Comparison of ENCODE assay signal across 8 cellular contexts in genomic region chr19:1470864-1471513, GRCh38. TPM values are rescaled to one million over a fixed set of nuclear protein-coding genes. Genes with fewer than 3 reads are reported as not detected.
DNase-seq lines count a peak whose midpoint lies in the region; ATAC-seq and TF ChIP-seq lines count a peak whose summit lies in the region.

No MANE protein-coding gene starts in this region.

- H3K27ac ChIP-seq in heart left ventricle (no peak overlapping the region), spleen (peak overlapping the region in 1 of 8 donors; percentile 3)

- H3K27me3 ChIP-seq in heart left ventricle = peaks cover 31 to 75% (median 56%) of the 10 kb centered on the region in 9 donors
- peaks cover 21 to 82% (median 70%) of the 10 kb centered on the region in 7 donors for H3K27me3 ChIP-seq in spleen (replicated peaks in 1 of 7)

- H3K9me3 ChIP-seq in T-helper 17 cell (ENCODE audit: control insufficient read depth, low read length, poor library complexity, severe bottlenecking) (no peaks in the 10 kb centered on the region), heart left ventricle (no peaks in the 10 kb centered on the region), spleen (no peaks in the 10 kb centered on the region)

- no peaks in the 10 kb centered on the region for H3K36me3 Mint-ChIP-seq in T-helper 2 cell treated with Interferon-gamma antibody and Interleukin-4, amounts not matched to agents 5 μg/mL and 100 μg/mL, for 36 hours (ENCODE audit: low read depth)
- no peaks in the 10 kb centered on the region for H3K36me3 Mint-ChIP-seq in T-helper 17 cell (ENCODE audit: low read depth)

- peaks cover 0 to 16% (median 0%) of the 10 kb centered on the region in 9 donors for H3K36me3 ChIP-seq in heart left ventricle
- peaks cover 0 to 36% (median 16%) of the 10 kb centered on the region in 6 donors for H3K36me3 ChIP-seq in spleen

- 3 to 23% (median 5%) methylated on average over 12 to 40 of the region's 40 CpGs for WGBS in heart left ventricle, 4 donors
- WGBS in spleen, 5 donors = 4 to 8% (median 6%) methylated on average over 35 to 40 of the region's 40 CpGs

- H3K4me1 Mint-ChIP-seq in T-helper 2 cell treated with Interferon-gamma antibody and Interleukin-4, amounts not matched to agents 5 μg/mL and 100 μg/mL, for 36 hours (ENCODE audit: low read depth) = no peaks in the 10 kb centered on the region
- peaks cover 7% of the 10 kb centered on the region for H3K4me1 Mint-ChIP-seq in T-helper 17 cell

- H3K9me3 Mint-ChIP-seq in T-helper 2 cell treated with Interferon-gamma antibody and Interleukin-4, amounts not matched to agents 5 μg/mL and 100 μg/mL, for 36 hours = no peaks in the 10 kb centered on the region

- no peak for DNase-seq in T-helper 2 cell treated with Interferon-gamma antibody and Interleukin-4, amounts not matched to agents 5 μg/mL and 100 μg/mL, for 36 hours (ENCODE audit: low spot score)
- no peak for DNase-seq in T-helper 2 cell
- no peak for DNase-seq in T-helper 17 cell
- DNase-seq in heart left ventricle = peak in 1 of 5 donors; percentile 19
- no peak for DNase-seq in spleen
- DNase-seq in COLO829 (ENCODE audit: low spot score) = no peak
- no peak for DNase-seq in NCI-H2029 (lab: John Stamatoyannopoulos, UW)

- ATAC-seq in T-helper 17 cell = peak; percentile 40
- peak in 1 of 4 donors; percentile 3 for ATAC-seq in heart left ventricle
- ATAC-seq in HG03097 (IDR thresholded peaks at IDR 0.05; ENCODE audit: low FRiP score, unreplicated experiment) = no peak

- H3K4me3 ChIP-seq in heart left ventricle (peak overlapping the region; percentile 27 to 66 (median 56)), spleen (peak overlapping the region; percentile 33 to 72 (median 46))

- intact Hi-C loops in heart left ventricle (cut with DNase I) = no loop called here
- intact Hi-C loops in spleen (cut with DNase I; ENCODE audit: low total_unique reads) = no loop called here

- H3K27me3 Mint-ChIP-seq in T-helper 2 cell treated with Interferon-gamma antibody and Interleukin-4, amounts not matched to agents 5 μg/mL and 100 μg/mL, for 36 hours (ENCODE audit: low read depth) = peaks cover 15% of the 10 kb centered on the region
- H3K27me3 Mint-ChIP-seq in T-helper 17 cell = no peaks in the 10 kb centered on the region

- TF ChIP-seq CTCF in heart left ventricle (IDR thresholded peaks at IDR 0.05) = no peak
- no peak for TF ChIP-seq CTCF in spleen (IDR thresholded peaks at IDR 0.05 in 8 of 11, conservative IDR thresholded peaks at IDR 0.05 in 3 of 11)

- peak overlapping the region; percentile 40 for H3K4me3 Mint-ChIP-seq in T-helper 2 cell treated with Interferon-gamma antibody and Interleukin-4, amounts not matched to agents 5 μg/mL and 100 μg/mL, for 36 hours
- peak overlapping the region; percentile 90 for H3K4me3 Mint-ChIP-seq in T-helper 17 cell

- no peak for TF ChIP-seq POLR2A in heart left ventricle (IDR thresholded peaks at IDR 0.05)
- no peak for TF ChIP-seq POLR2A in spleen (IDR thresholded peaks at IDR 0.05)

- H3K4me1 ChIP-seq in heart left ventricle (peaks cover 20 to 83% (median 54%) of the 10 kb centered on the region in 12 donors), spleen (peaks cover 48 to 97% (median 67%) of the 10 kb centered on the region in 6 donors)

- H3K27ac Mint-ChIP-seq in T-helper 2 cell treated with Interferon-gamma antibody and Interleukin-4, amounts not matched to agents 5 μg/mL and 100 μg/mL, for 36 hours = no peak overlapping the region
- H3K27ac Mint-ChIP-seq in T-helper 17 cell = no peak overlapping the region

RNA-seq across cellular contexts. Expression of gene C19orf25, which starts 8.0 kb away (rescaled TPM):
- total RNA-seq in T-helper 17 cell (10 to 100 TPM; 24.3 to 29.0 TPM), heart left ventricle (10 to 100 TPM in 8 of 9 donors, 1 to 10 TPM in 1; 9.4 to 29.2 (median 15.7) TPM), spleen (10 to 100 TPM; 31.3 to 52.8 (median 40.3) TPM)
- polyA plus RNA-seq in heart left ventricle (10 to 100 TPM; 27.6 to 27.8 TPM), spleen (10 to 100 TPM; 24.7 to 56.6 (median 38.8) TPM)

RNA-seq across cellular contexts. Expression of gene PCSK4, which starts 19.2 kb away (rescaled TPM):
- total RNA-seq in T-helper 17 cell = 1 to 10 TPM; 3.3 to 4.5 TPM
- total RNA-seq in heart left ventricle = 1 to 10 TPM in 6 of 9 donors, under 1 TPM in 3; 0.31 to 1.9 (median 1.7) TPM
- polyA plus RNA-seq in heart left ventricle = under 1 TPM; 0.83 to 0.91 TPM
- total RNA-seq in spleen = 1 to 10 TPM; 1.1 to 4.2 (median 1.8) TPM
- 1 to 10 TPM; 1.9 to 2.4 (median 2.0) TPM for polyA plus RNA-seq in spleen

RNA-seq across cellular contexts. Expression of gene REEP6, which starts 20.0 kb away (rescaled TPM):
- total RNA-seq in T-helper 17 cell (1 to 10 TPM; 1.8 to 2.3 TPM), heart left ventricle (1 to 10 TPM; 1.9 to 6.0 (median 3.5) TPM), spleen (1 to 10 TPM in 5 of 7 donors, under 1 TPM in 1, not detected in 1; 0.65 to 2.6 (median 1.6) TPM)
- polyA plus RNA-seq in heart left ventricle (1 to 10 TPM; 3.6 to 4.1 TPM), spleen (1 to 10 TPM; 1.2 to 1.6 (median 1.5) TPM)

RNA-seq across cellular contexts. Expression of gene APC2, which starts 21.1 kb away (rescaled TPM):
- under 1 TPM; 0.07 to 0.44 TPM for total RNA-seq in T-helper 17 cell
- total RNA-seq in heart left ventricle = under 1 TPM in 8 of 9 donors, not detected in 1; 0.04 to 0.72 (median 0.14) TPM
- under 1 TPM; 0.07 to 0.08 TPM for polyA plus RNA-seq in heart left ventricle
- under 1 TPM; 0.07 to 0.56 (median 0.20) TPM for total RNA-seq in spleen
- under 1 TPM; 0.02 to 0.29 (median 0.02) TPM for polyA plus RNA-seq in spleen

RNA-seq across cellular contexts. Expression of gene RPS15, which starts 32.8 kb away (rescaled TPM):
- total RNA-seq in T-helper 17 cell (1,000 to 10,000 TPM; 1,653 to 1,678 TPM), heart left ventricle (1,000 to 10,000 TPM in 2 of 9 donors, 100 to 1,000 TPM in 7; 468 to 2,348 (median 669) TPM), spleen (1,000 to 10,000 TPM in 6 of 7 donors, 100 to 1,000 TPM in 1; 932 to 4,344 (median 1,309) TPM)
- polyA plus RNA-seq in heart left ventricle (1,000 to 10,000 TPM; 2,165 to 2,683 TPM), spleen (1,000 to 10,000 TPM; 4,275 to 5,849 (median 5,793) TPM)
